Comparison of ENCODE assay signal across 1 cellular context in the genomic region with DNA sequence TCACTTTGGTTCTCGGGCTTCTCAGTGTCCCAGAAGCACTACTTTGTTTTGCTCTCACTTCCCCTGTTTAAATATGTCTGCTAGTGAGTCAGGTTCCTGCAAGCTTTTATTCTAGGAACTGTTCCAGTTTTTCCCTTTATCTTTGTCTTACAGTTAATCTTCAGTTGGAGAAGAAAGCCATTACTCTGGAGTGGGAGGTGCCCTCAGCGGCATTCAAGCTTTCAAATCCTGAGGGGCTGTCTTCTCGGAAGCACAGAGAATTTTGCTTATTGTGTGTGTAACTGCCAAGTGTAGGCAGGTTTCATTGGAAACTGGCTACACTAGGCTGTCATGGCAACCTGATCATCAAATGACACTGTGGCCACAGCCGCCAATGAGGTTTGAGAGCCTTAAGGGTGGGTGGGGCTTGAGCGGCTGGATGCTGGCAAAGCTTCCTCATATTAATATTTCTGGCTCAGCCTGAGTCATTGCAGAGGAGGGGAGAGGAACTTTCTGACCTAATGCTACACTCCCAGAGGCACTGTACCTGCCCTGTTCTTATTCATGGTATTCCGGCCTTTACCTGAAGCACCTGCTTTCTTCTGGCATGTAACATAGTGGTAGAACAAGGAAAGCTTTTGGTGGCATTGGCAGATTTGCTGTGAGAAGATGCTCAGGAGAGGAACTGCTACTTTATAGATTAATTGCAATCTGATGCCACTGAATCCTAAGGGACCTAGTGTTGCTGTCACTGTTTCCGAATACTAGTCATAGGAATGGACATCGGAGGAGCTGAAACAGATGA.
TF ChIP-seq lines count a peak whose summit lies in the region.

No MANE protein-coding gene starts in this region.

TF ChIP-seq in K562, 482 proteins besides CTCF, POLR2A, EP300 and RAD21 (continued from another document and continues in another):
- peak; percentile 85 for TF ChIP-seq STAT5A (IDR thresholded peaks at IDR 0.05; ENCODE audit: borderline replicate concordance, low read length)
- TF ChIP-seq TRIM28 (IDR thresholded peaks at IDR 0.05) = no peak
- TF ChIP-seq ZNF143 (CRISPR knock-in tag; IDR thresholded peaks at IDR 0.05) = no peak
- TF ChIP-seq, protein P1, sequence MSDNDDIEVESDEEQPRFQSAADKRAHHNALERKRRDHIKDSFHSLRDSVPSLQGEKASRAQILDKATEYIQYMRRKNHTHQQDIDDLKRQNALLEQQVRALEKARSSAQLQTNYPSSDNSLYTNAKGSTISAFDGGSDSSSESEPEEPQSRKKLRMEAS (CRISPR knock-in tag; IDR thresholded peaks at IDR 0.05) = 0 out of 2 replicates have a peak, but pooled peaks have one; percentile 7
- 0 out of 2 replicates have a peak, but pooled peaks have one; percentile 33 for TF ChIP-seq KLF13 (tag; IDR thresholded peaks at IDR 0.05; ENCODE audit: borderline replicate concordance, low read depth)
- TF ChIP-seq, protein P2, sequence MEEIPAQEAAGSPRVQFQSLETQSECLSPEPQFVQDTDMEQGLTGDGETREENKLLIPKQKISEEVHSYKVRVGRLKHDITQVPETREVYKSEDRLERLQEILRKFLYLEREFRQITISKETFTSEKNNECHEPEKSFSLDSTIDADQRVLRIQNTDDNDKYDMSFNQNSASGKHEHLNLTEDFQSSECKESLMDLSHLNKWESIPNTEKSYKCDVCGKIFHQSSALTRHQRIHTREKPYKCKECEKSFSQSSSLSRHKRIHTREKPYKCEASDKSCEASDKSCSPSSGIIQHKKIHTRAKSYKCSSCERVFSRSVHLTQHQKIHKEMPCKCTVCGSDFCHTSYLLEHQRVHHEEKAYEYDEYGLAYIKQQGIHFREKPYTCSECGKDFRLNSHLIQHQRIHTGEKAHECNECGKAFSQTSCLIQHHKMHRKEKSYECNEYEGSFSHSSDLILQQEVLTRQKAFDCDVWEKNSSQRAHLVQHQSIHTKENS (CRISPR knock-in tag; IDR thresholded peaks at IDR 0.05) = no peak
- TF ChIP-seq ADNP (tag; IDR thresholded peaks at IDR 0.05) = no peak
- no peak for TF ChIP-seq HDAC6 (IDR thresholded peaks at IDR 0.05; ENCODE audit: low read depth, low read length)
- peak in 1 of 2 experiments; percentile 73; a peak in 1 of 4 replicates for TF ChIP-seq HDAC1 (IDR thresholded peaks at IDR 0.05)
- no peak for TF ChIP-seq SRF (CRISPR knock-in tag; IDR thresholded peaks at IDR 0.05)
- TF ChIP-seq GTF2F1 (IDR thresholded peaks at IDR 0.05; ENCODE audit: low read depth, low read length) = no peak
- TF ChIP-seq ZFP1 (CRISPR knock-in tag; IDR thresholded peaks at IDR 0.05) = no peak
- peak; percentile 27 to 36; a peak in 2 of 4 replicates for TF ChIP-seq FOXK2 (conservative IDR thresholded peaks at IDR 0.05 in 1 of 2, IDR thresholded peaks at IDR 0.05 in 1 of 2; ENCODE audit: low read depth in 2 of 2)
- TF ChIP-seq TEAD1 (CRISPR knock-in tag; IDR thresholded peaks at IDR 0.05) = 0 out of 4 replicates have a peak, but pooled peaks of 1 of the 2 experiments have one; percentile 25
- no peak for TF ChIP-seq SNRNP70 (optimal IDR thresholded peaks at IDR 0.05; ENCODE audit: low read depth, low read length)
- TF ChIP-seq MAFF (IDR thresholded peaks at IDR 0.05; ENCODE audit: low read length) = peak; percentile 33; the same call in 1 of the 2 replicates
- TF ChIP-seq GABPA (tag; conservative IDR thresholded peaks at IDR 0.05; ENCODE audit: low read depth) = peak; percentile 43; the same call in 1 of the 2 replicates
- no peak for TF ChIP-seq HSF4 (CRISPR knock-in tag; IDR thresholded peaks at IDR 0.05; ENCODE audit: borderline replicate concordance)
- peak; percentile 95 for TF ChIP-seq MXI1 (IDR thresholded peaks at IDR 0.05; ENCODE audit: low read depth, low read length)
- TF ChIP-seq NR4A1 (CRISPR knock-in tag; IDR thresholded peaks at IDR 0.05) = no peak
- no peak for TF ChIP-seq NR4A1 (tag; IDR thresholded peaks at IDR 0.05)
- TF ChIP-seq NFE2 (IDR thresholded peaks at IDR 0.05; ENCODE audit: low read depth) = peak; percentile 81
- TF ChIP-seq ZNF57 (CRISPR knock-in tag; IDR thresholded peaks at IDR 0.05) = no peak
- no peak for TF ChIP-seq DIDO1 (tag; IDR thresholded peaks at IDR 0.05; ENCODE audit: low read depth)
- peak; percentile 88 for TF ChIP-seq MYNN (IDR thresholded peaks at IDR 0.05)
- TF ChIP-seq MYNN (CRISPR knock-in tag; IDR thresholded peaks at IDR 0.05) = no peak
- TF ChIP-seq, protein P3, sequence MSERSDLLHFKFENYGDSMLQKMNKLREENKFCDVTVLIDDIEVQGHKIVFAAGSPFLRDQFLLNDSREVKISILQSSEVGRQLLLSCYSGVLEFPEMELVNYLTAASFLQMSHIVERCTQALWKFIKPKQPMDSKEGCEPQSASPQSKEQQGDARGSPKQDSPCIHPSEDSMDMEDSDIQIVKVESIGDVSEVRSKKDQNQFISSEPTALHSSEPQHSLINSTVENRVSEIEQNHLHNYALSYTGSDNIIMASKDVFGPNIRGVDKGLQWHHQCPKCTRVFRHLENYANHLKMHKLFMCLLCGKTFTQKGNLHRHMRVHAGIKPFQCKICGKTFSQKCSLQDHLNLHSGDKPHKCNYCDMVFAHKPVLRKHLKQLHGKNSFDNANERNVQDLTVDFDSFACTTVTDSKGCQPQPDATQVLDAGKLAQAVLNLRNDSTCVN (CRISPR knock-in tag; IDR thresholded peaks at IDR 0.05) = no peak
- TF ChIP-seq, protein P4, sequence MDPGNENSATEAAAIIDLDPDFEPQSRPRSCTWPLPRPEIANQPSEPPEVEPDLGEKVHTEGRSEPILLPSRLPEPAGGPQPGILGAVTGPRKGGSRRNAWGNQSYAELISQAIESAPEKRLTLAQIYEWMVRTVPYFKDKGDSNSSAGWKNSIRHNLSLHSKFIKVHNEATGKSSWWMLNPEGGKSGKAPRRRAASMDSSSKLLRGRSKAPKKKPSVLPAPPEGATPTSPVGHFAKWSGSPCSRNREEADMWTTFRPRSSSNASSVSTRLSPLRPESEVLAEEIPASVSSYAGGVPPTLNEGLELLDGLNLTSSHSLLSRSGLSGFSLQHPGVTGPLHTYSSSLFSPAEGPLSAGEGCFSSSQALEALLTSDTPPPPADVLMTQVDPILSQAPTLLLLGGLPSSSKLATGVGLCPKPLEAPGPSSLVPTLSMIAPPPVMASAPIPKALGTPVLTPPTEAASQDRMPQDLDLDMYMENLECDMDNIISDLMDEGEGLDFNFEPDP (CRISPR knock-in tag; IDR thresholded peaks at IDR 0.05) = no peak
- peak; percentile 85 for TF ChIP-seq TBP (optimal IDR thresholded peaks at IDR 0.05; ENCODE audit: low read depth, low read length)
- peak; percentile 65 for TF ChIP-seq SP1 (CRISPR knock-in tag; IDR thresholded peaks at IDR 0.05)
- TF ChIP-seq POLR2H (tag; IDR thresholded peaks at IDR 0.05; ENCODE audit: low read depth) = no peak
- TF ChIP-seq, protein P5, sequence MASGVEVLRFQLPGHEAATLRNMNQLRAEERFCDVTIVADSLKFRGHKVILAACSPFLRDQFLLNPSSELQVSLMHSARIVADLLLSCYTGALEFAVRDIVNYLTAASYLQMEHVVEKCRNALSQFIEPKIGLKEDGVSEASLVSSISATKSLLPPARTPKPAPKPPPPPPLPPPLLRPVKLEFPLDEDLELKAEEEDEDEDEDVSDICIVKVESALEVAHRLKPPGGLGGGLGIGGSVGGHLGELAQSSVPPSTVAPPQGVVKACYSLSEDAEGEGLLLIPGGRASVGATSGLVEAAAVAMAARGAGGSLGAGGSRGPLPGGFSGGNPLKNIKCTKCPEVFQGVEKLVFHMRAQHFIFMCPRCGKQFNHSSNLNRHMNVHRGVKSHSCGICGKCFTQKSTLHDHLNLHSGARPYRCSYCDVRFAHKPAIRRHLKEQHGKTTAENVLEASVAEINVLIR (CRISPR knock-in tag; IDR thresholded peaks at IDR 0.05) = peak; percentile 58
- TF ChIP-seq, protein P6, sequence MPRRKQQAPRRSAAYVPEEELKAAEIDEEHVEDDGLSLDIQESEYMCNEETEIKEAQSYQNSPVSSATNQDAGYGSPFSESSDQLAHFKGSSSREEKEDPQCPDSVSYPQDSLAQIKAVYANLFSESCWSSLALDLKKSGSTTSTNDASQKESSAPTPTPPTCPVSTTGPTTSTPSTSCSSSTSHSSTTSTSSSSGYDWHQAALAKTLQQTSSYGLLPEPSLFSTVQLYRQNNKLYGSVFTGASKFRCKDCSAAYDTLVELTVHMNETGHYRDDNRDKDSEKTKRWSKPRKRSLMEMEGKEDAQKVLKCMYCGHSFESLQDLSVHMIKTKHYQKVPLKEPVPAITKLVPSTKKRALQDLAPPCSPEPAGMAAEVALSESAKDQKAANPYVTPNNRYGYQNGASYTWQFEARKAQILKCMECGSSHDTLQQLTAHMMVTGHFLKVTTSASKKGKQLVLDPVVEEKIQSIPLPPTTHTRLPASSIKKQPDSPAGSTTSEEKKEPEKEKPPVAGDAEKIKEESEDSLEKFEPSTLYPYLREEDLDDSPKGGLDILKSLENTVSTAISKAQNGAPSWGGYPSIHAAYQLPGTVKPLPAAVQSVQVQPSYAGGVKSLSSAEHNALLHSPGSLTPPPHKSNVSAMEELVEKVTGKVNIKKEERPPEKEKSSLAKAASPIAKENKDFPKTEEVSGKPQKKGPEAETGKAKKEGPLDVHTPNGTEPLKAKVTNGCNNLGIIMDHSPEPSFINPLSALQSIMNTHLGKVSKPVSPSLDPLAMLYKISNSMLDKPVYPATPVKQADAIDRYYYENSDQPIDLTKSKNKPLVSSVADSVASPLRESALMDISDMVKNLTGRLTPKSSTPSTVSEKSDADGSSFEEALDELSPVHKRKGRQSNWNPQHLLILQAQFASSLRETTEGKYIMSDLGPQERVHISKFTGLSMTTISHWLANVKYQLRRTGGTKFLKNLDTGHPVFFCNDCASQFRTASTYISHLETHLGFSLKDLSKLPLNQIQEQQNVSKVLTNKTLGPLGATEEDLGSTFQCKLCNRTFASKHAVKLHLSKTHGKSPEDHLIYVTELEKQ (CRISPR knock-in tag; IDR thresholded peaks at IDR 0.05) = no peak
- peak; percentile 72 for TF ChIP-seq ATF7 (IDR thresholded peaks at IDR 0.05)
- TF ChIP-seq TCF3 (CRISPR knock-in tag; IDR thresholded peaks at IDR 0.05) = peak; percentile 66
- TF ChIP-seq ZNF253 (CRISPR knock-in tag; conservative IDR thresholded peaks at IDR 0.05) = no peak
- TF ChIP-seq CC2D1A (IDR thresholded peaks at IDR 0.05) = peak; percentile 57; the same call in 1 of the 2 replicates
- no peak for TF ChIP-seq SAFB (IDR thresholded peaks at IDR 0.05; ENCODE audit: borderline replicate concordance, low read depth, low read length)
- TF ChIP-seq, protein P7, sequence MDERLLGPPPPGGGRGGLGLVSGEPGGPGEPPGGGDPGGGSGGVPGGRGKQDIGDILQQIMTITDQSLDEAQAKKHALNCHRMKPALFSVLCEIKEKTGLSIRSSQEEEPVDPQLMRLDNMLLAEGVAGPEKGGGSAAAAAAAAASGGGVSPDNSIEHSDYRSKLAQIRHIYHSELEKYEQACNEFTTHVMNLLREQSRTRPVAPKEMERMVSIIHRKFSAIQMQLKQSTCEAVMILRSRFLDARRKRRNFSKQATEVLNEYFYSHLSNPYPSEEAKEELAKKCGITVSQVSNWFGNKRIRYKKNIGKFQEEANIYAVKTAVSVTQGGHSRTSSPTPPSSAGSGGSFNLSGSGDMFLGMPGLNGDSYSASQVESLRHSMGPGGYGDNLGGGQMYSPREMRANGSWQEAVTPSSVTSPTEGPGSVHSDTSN (CRISPR knock-in tag; IDR thresholded peaks at IDR 0.05; ENCODE audit: low read depth) = no peak
- TF ChIP-seq, protein P7 (tag; conservative IDR thresholded peaks at IDR 0.05; ENCODE audit: low read depth) = peak; percentile 74
- TF ChIP-seq SIN3A (IDR thresholded peaks at IDR 0.05; ENCODE audit: borderline replicate concordance in 2 of 2, control insufficient read depth in 1 of 2, low read depth in 2 of 2, low read length in 2 of 2) = 0 out of 4 replicates have a peak, but pooled peaks of 1 of the 2 experiments have one; percentile 30
- no peak for TF ChIP-seq ARHGAP35 (IDR thresholded peaks at IDR 0.05; ENCODE audit: partially characterized antibody)
- TF ChIP-seq, protein P8, sequence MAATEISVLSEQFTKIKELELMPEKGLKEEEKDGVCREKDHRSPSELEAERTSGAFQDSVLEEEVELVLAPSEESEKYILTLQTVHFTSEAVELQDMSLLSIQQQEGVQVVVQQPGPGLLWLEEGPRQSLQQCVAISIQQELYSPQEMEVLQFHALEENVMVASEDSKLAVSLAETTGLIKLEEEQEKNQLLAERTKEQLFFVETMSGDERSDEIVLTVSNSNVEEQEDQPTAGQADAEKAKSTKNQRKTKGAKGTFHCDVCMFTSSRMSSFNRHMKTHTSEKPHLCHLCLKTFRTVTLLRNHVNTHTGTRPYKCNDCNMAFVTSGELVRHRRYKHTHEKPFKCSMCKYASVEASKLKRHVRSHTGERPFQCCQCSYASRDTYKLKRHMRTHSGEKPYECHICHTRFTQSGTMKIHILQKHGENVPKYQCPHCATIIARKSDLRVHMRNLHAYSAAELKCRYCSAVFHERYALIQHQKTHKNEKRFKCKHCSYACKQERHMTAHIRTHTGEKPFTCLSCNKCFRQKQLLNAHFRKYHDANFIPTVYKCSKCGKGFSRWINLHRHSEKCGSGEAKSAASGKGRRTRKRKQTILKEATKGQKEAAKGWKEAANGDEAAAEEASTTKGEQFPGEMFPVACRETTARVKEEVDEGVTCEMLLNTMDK (IDR thresholded peaks at IDR 0.05; ENCODE audit: borderline replicate concordance, insufficient read depth, low read depth, low read length, poor library complexity, severe bottlenecking) = no peak
- TF ChIP-seq POLR2B (IDR thresholded peaks at IDR 0.05; ENCODE audit: low read depth, partially characterized antibody) = peak; percentile 54
- no peak for TF ChIP-seq CHD4 (IDR thresholded peaks at IDR 0.05; ENCODE audit: insufficient read depth, insufficient replicate concordance, low read depth, low read length, poor library complexity, severe bottlenecking)
- TF ChIP-seq ZNF507 (tag; conservative IDR thresholded peaks at IDR 0.05) = no peak
- TF ChIP-seq, protein P9, sequence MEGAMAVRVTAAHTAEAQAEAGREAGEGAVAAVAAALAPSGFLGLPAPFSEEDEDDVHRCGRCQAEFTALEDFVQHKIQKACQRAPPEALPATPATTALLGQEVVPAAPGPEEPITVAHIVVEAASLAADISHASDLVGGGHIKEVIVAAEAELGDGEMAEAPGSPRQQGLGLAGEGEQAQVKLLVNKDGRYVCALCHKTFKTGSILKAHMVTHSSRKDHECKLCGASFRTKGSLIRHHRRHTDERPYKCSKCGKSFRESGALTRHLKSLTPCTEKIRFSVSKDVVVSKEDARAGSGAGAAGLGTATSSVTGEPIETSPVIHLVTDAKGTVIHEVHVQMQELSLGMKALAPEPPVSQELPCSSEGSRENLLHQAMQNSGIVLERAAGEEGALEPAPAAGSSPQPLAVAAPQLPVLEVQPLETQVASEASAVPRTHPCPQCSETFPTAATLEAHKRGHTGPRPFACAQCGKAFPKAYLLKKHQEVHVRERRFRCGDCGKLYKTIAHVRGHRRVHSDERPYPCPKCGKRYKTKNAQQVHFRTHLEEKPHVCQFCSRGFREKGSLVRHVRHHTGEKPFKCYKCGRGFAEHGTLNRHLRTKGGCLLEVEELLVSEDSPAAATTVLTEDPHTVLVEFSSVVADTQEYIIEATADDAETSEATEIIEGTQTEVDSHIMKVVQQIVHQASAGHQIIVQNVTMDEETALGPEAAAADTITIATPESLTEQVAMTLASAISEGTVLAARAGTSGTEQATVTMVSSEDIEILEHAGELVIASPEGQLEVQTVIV (CRISPR knock-in tag; IDR thresholded peaks at IDR 0.05; ENCODE audit: borderline replicate concordance) = no peak
- TF ChIP-seq KLF16 (IDR thresholded peaks at IDR 0.05) = 0 out of 2 replicates have a peak, but pooled peaks have one; percentile 16
